Comparison of ENCODE assay signal across 11 cellular contexts in genomic region chr1:27971674-27972073, GRCh38. TPM values are rescaled to one million over a fixed set of nuclear protein-coding genes. Genes with fewer than 3 reads are reported as not detected.
DNase-seq lines count a peak whose midpoint lies in the region; TF ChIP-seq lines count a peak whose summit lies in the region.
"Had no signal": no experiment of that assay in that cellular context is flagged by ENCODE, and none has a peak within 500 bp of the region (broad histone marks: within the 10 kb centered on the region; RNA-seq: fewer than 3 reads in every experiment).

No MANE protein-coding gene starts in this region.

- TF ChIP-seq CTCF in brain (conservative IDR thresholded peaks at IDR 0.05) (no peak), nephron progenitor cell (IDR thresholded peaks at IDR 0.05) (no peak)

- H3K4me3 Mint-ChIP-seq in brain (no peak overlapping the region), nephron progenitor cell (no peak overlapping the region)
- H3K4me3 Mint-ChIP-seq: CD4-positive, CD25-positive, alpha-beta regulatory T cell had no signal

- H3K9me3 Mint-ChIP-seq in brain = no peaks in the 10 kb centered on the region
- no peaks in the 10 kb centered on the region for H3K9me3 Mint-ChIP-seq in nephron progenitor cell
- H3K9me3 Mint-ChIP-seq: CD4-positive, CD25-positive, alpha-beta regulatory T cell had no signal

- DNase-seq in COR-L47 (lab: John Stamatoyannopoulos, UW) = peak; percentile 82
- DNase-seq in NCI-H1417 (lab: John Stamatoyannopoulos, UW) = peak; percentile 32 to 91 (median 66)
- peak; percentile 71 for DNase-seq in midbrain (lab: John Stamatoyannopoulos, UW)
- no peak for DNase-seq in HEK293T (ENCODE audit: extremely low spot score)
- no peak for DNase-seq in middle frontal gyrus (ENCODE audit: extremely low spot score, low spot score)
- DNase-seq in nephron progenitor cell = no peak
- DNase-seq in NCI-H1048 (lab: John Stamatoyannopoulos, UW) = no peak
- DNase-seq: activated CD8-positive, alpha-beta memory T cell treated with anti-CD3 and anti-CD28 coated beads, Interleukin-2, amount 50 U/mL, for 48 hours; CD4-positive, CD25-positive, alpha-beta regulatory T cell; PC-9 had no signal

- H3K27me3 Mint-ChIP-seq in brain = peaks cover 5% of the 10 kb centered on the region
- H3K27me3 Mint-ChIP-seq in nephron progenitor cell (ENCODE audit: low read depth, poor library complexity) = peaks cover 3% of the 10 kb centered on the region
- H3K27me3 Mint-ChIP-seq: CD4-positive, CD25-positive, alpha-beta regulatory T cell had no signal

- H3K4me1 Mint-ChIP-seq in brain (peaks cover 39% of the 10 kb centered on the region), nephron progenitor cell (no peaks in the 10 kb centered on the region)

- POLR2A ChIA-PET in HEK293T (lab: Yijun Ruan, JAX) = interaction anchor here (1.3 to 1.5 kb wide), 2 partner anchors 10 to 12 kb away, joined by 4 to 5 read pairs; partner anchors contain the start of gene XKR8

- CTCF ChIA-PET in HEK293T (lab: Yijun Ruan, JAX) = no interaction called here

- H3K27ac Mint-ChIP-seq in brain = peak overlapping the region; percentile 66 to 89 (median 86)
- H3K27ac Mint-ChIP-seq in nephron progenitor cell = no peak overlapping the region

- peaks cover 11% of the 10 kb centered on the region for H3K36me3 Mint-ChIP-seq in brain
- H3K36me3 Mint-ChIP-seq in nephron progenitor cell (ENCODE audit: low read depth) = peaks cover 24% of the 10 kb centered on the region

TF ChIP-seq in HEK293T, 16 proteins besides CTCF, POLR2A, EP300 and RAD21:
- no peak for TF ChIP-seq SUZ12 (IDR thresholded peaks at IDR 0.05)
- no peak for TF ChIP-seq CTBP1 (IDR thresholded peaks at IDR 0.05; ENCODE audit: borderline replicate concordance)
- no peak for TF ChIP-seq BHLHE40 (IDR thresholded peaks at IDR 0.05; ENCODE audit: borderline replicate concordance)
- no peak for TF ChIP-seq L3MBTL2 (conservative IDR thresholded peaks at IDR 0.05)
- TF ChIP-seq, protein P1, sequence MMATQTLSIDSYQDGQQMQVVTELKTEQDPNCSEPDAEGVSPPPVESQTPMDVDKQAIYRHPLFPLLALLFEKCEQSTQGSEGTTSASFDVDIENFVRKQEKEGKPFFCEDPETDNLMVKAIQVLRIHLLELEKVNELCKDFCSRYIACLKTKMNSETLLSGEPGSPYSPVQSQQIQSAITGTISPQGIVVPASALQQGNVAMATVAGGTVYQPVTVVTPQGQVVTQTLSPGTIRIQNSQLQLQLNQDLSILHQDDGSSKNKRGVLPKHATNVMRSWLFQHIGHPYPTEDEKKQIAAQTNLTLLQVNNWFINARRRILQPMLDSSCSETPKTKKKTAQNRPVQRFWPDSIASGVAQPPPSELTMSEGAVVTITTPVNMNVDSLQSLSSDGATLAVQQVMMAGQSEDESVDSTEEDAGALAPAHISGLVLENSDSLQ (IDR thresholded peaks at IDR 0.05) = no peak
- no peak for TF ChIP-seq ZNF384 (IDR thresholded peaks at IDR 0.05)
- TF ChIP-seq SP1 (IDR thresholded peaks at IDR 0.05) = no peak
- TF ChIP-seq FOXA1 (IDR thresholded peaks at IDR 0.05) = no peak

RNA-seq across cellular contexts. Expression of gene XKR8, which starts 11.9 kb away (rescaled TPM):
- polyA plus RNA-seq in brain (ENCODE audit: insufficient read depth, low read depth, low replicate concordance) = 3.2 TPM

RNA-seq across cellular contexts. Expression of gene SMPDL3B, which starts 36.9 kb away (rescaled TPM):
- 3.6 TPM for polyA plus RNA-seq in brain (ENCODE audit: insufficient read depth, low read depth, low replicate concordance)

RNA-seq across cellular contexts. Expression of gene RPA2, which starts 57.3 kb away (rescaled TPM):
- polyA plus RNA-seq in brain (ENCODE audit: insufficient read depth, low read depth, low replicate concordance) = 133 TPM

Comparison
In these comparisons a context has a peak if more than half of its experiments do, and no peak if none do; other contexts are left out.
1. DNase-seq: peak in COR-L47 (single experiment), NCI-H1417 (3 of 3) and midbrain (single experiment); none in HEK293T (single experiment), middle frontal gyrus (single experiment), nephron progenitor cell (single experiment) and NCI-H1048 (single experiment).